ENCODE assay signal across 8 cellular contexts in the genomic region with DNA sequence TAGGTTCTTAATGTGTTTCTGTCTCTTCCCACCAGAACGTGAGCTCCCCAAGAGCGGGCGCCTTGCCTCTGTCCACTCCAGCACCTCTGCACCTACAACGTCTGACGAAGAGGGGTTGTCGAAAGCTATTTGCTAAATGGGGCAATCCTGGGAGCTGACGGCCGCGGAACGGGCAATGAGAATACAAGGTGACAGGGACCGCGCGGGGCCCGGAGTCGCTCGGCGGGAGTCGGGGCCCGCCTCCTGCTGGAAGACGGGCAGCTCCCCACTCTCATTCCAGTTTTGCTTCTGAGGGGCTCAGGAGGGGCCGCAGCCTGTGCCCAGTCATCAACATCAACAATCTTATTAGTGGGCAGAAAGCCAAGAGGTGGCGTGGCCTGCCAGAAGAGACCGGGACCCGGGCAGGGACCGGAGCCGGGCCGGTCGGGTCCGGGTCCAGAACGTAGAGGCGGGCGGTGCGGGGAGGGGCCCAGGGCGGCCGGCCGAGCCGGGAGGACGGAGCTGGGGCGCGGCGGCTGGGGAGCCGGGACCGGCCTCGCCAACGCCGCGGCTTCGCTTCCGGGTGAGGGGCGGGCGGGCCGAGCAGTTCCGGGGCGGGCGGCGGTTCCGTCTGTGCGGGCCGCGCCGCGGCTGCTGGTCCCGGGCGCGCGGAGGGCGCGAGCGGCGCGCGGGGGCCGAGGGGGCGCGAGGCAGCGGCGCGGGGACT. TPM values are rescaled to one million over a fixed set of nuclear protein-coding genes. Genes with fewer than 3 reads are reported as not detected.
DNase-seq lines count a peak whose midpoint lies in the region; ATAC-seq and TF ChIP-seq lines count a peak whose summit lies in the region.

A gene (plus strand): TSS at position 603 of the 706 bp plus-strand sequence. CDS start 191 bp downstream, outside the sequence.

- H3K27ac ChIP-seq in neural progenitor cell (no peak within 1 kb of the TSS), stomach smooth muscle (ENCODE audit: low read length) (peak within 1 kb of the TSS; percentile 75)

- H3K4me1 Mint-ChIP-seq in neural progenitor cell: peaks cover 16% of the 10 kb centered on the region

- H3K4me1 ChIP-seq in neural progenitor cell (peaks cover 5% of the 10 kb centered on the region), stomach smooth muscle (ENCODE audit: control insufficient read depth, insufficient read depth, low read length) (peaks cover 19% of the 10 kb centered on the region)

- peak within 1 kb of the TSS; percentile 94 for H3K4me2 ChIP-seq in neural progenitor cell

- ATAC-seq in HG03354 (IDR thresholded peaks at IDR 0.05; ENCODE audit: poor library complexity, severe bottlenecking, unreplicated experiment): peak; percentile 59

- DNase-seq in NCI-H1417 (lab: John Stamatoyannopoulos, UW): peak; percentile 23 to 72 (median 66)
- no peak for DNase-seq in NCI-H1417 treated with DMSO at 0.1 percent for 48 hours (lab: John Stamatoyannopoulos, UW)
- peak; percentile 57 for DNase-seq in RPMI7951 (ENCODE audit: low read depth)
- DNase-seq in activated gamma-delta T cell (lab: John Stamatoyannopoulos, UW): peak; percentile 57
- DNase-seq in foreskin melanocyte: peak; percentile 29
- peak; percentile 83 for DNase-seq in neural progenitor cell (ENCODE audit: low spot score)

- peak within 1 kb of the TSS; percentile 92 for H3K4me3 Mint-ChIP-seq in neural progenitor cell

- H3K36me3 ChIP-seq in neural progenitor cell (no peaks in the 10 kb centered on the region), stomach smooth muscle (ENCODE audit: control insufficient read depth in 2 of 2, insufficient read depth in 2 of 2, low read length in 2 of 2) (no peaks in the 10 kb centered on the region)

- H2AFZ ChIP-seq in neural progenitor cell (replicated peaks): peak within 1 kb of the TSS; percentile 99

- H3K9ac ChIP-seq in neural progenitor cell (peak within 1 kb of the TSS; percentile 64), stomach smooth muscle (ENCODE audit: low read length in 2 of 2) (peak within 1 kb of the TSS; percentile 86)

- no peaks in the 10 kb centered on the region for H3K9me3 Mint-ChIP-seq in neural progenitor cell

- peak; percentile 26 for TF ChIP-seq CTCF in neural progenitor cell (IDR thresholded peaks at IDR 0.05)

- H3K27ac Mint-ChIP-seq in neural progenitor cell: no peak within 1 kb of the TSS

- peaks cover 15% of the 10 kb centered on the region for H3F3A ChIP-seq in neural progenitor cell (ENCODE audit: low read depth)

- no peaks in the 10 kb centered on the region for H3K36me3 Mint-ChIP-seq in neural progenitor cell

- H3K27me3 ChIP-seq in neural progenitor cell: peaks cover 13% of the 10 kb centered on the region
- no peaks in the 10 kb centered on the region for H3K27me3 ChIP-seq in stomach smooth muscle (ENCODE audit: control insufficient read depth in 1 of 2, insufficient read depth in 2 of 2, low read length in 2 of 2)

- H4K20me1 ChIP-seq in neural progenitor cell (ENCODE audit: low read depth): peaks cover 36% of the 10 kb centered on the region

- H3K79me2 ChIP-seq in neural progenitor cell (ENCODE audit: low read depth): peaks cover 44% of the 10 kb centered on the region

- peaks cover 7% of the 10 kb centered on the region for H3K27me3 Mint-ChIP-seq in neural progenitor cell (ENCODE audit: insufficient read depth, low read depth)

- peak within 1 kb of the TSS; percentile 100 for H3K4me3 ChIP-seq in neural progenitor cell
- H3K4me3 ChIP-seq in stomach smooth muscle (ENCODE audit: low read length in 2 of 2): peak within 1 kb of the TSS; percentile 82 to 87

- H3K9me3 ChIP-seq in neural progenitor cell (ENCODE audit: low read depth) (no peaks in the 10 kb centered on the region), stomach smooth muscle (ENCODE audit: control insufficient read depth in 2 of 2, low read length in 2 of 2) (no peaks in the 10 kb centered on the region)

RNA-seq across cellular contexts. Expression of the gene that starts here (rescaled TPM):
- 13.1 and 13.3 TPM in 2 replicates for total RNA-seq in RPMI7951 (2014; rRNA removed; shearing (Covaris generic))
- 22.9 and 35.2 TPM in 2 replicates for total RNA-seq in neural progenitor cell (ENCODE audit: low replicate concordance)
